Comparison of ENCODE assay signal across 8 cellular contexts in genomic region chr15:60299452-60300047, GRCh38.
DNase-seq lines count a peak whose midpoint lies in the region; ATAC-seq and TF ChIP-seq lines count a peak whose summit lies in the region.

No MANE protein-coding gene starts in this region.

- no peaks in the 10 kb centered on the region for H3K27me3 Mint-ChIP-seq in MCF 10A (ENCODE audit: insufficient read depth, unreplicated experiment)

- H3K4me3 Mint-ChIP-seq in MCF 10A (ENCODE audit: unreplicated experiment) = no peak overlapping the region

- ATAC-seq in lung (ENCODE audit: insufficient read depth, low FRiP score) (no peak), HG02970 (IDR thresholded peaks at IDR 0.05; ENCODE audit: low FRiP score, unreplicated experiment) (no peak)

- intact Hi-C loops in MCF 10A (cut with micrococcal nuclease) (no loop called here), spleen (cut with DNase I; ENCODE audit: low total_unique reads) (no loop called here)

- H3K9me3 Mint-ChIP-seq in MCF 10A (ENCODE audit: unreplicated experiment) = peaks cover 15% of the 10 kb centered on the region

- BruUV-seq in MCF 10A (replicated peaks; lab: Mats Ljungman, UMichigan) = no TSS peak

- no peak overlapping the region for H3K27ac Mint-ChIP-seq in MCF 10A (ENCODE audit: low read depth, unreplicated experiment)

- peaks cover 4% of the 10 kb centered on the region for H3K4me1 Mint-ChIP-seq in MCF 10A (ENCODE audit: insufficient read depth, unreplicated experiment)

- TF ChIP-seq POLR2A in spleen (IDR thresholded peaks at IDR 0.05) = no peak

- H3K4me3 ChIP-seq in lung (no peak overlapping the region), spleen (no peak overlapping the region)

- no peaks in the 10 kb centered on the region for H3K36me3 Mint-ChIP-seq in MCF 10A (ENCODE audit: insufficient read depth, unreplicated experiment)

- POLR2A ChIA-PET in MCF 10A (lab: Yijun Ruan, JAX) = interaction anchor here (0.6 to 2.2 kb wide), 11 partner anchors 12 to 1132 kb away, joined by 3 to 20 read pairs (median 3); no protein-coding TSS in a partner anchor

- TF ChIP-seq CTCF in MCF 10A (IDR thresholded peaks at IDR 0.05; ENCODE audit: unreplicated experiment) (no peak), lung (IDR thresholded peaks at IDR 0.05; ENCODE audit: control extremely low read depth, extremely low read depth) (no peak), spleen (IDR thresholded peaks at IDR 0.05 in 8 of 11, conservative IDR thresholded peaks at IDR 0.05 in 3 of 11) (peak in 2 of 11 experiments; percentile 14 to 23)

- H3K27ac ChIP-seq in lung (ENCODE audit: low read depth in 1 of 2, low read length in 1 of 2) = no peak overlapping the region
- no peak overlapping the region for H3K27ac ChIP-seq in spleen

- H3K36me3 ChIP-seq in lung (ENCODE audit: control insufficient read depth in 2 of 2, insufficient read depth in 2 of 2, low read length in 2 of 2) (no peaks in the 10 kb centered on the region), spleen (no peaks in the 10 kb centered on the region)

- H3K9me3 ChIP-seq in lung (ENCODE audit: control insufficient read depth in 2 of 2, insufficient read depth in 1 of 2, low read length in 1 of 2) = no peaks in the 10 kb centered on the region
- peaks cover 0 to 17% (median 4%) of the 10 kb centered on the region in 8 donors for H3K9me3 ChIP-seq in spleen

- peak; percentile 92 for DNase-seq in DMS53 treated with DMSO at 0.1 percent for 48 hours (lab: John Stamatoyannopoulos, UW; ENCODE audit: unreplicated experiment)
- peak; percentile 42 for DNase-seq in NCI-H2107 (lab: John Stamatoyannopoulos, UW)
- peak; percentile 86 for DNase-seq in MCF 10A (ENCODE audit: unreplicated experiment)
- peak; percentile 31 for DNase-seq in lung (ENCODE audit: low spot score)
- DNase-seq in activated CD8-positive, alpha-beta memory T cell treated with anti-CD3 and anti-CD28 coated beads for 24 hours = no peak
- no peak for DNase-seq in stimulated activated CD4-positive, alpha-beta T cell treated with anti-CD3 and anti-CD28 coated beads, Interleukin-15, amount 100 ng/mL, for 24 hours
- DNase-seq in spleen = no peak

- H3K27me3 ChIP-seq in lung (ENCODE audit: control insufficient read depth, insufficient read depth) = no peaks in the 10 kb centered on the region
- peaks cover 0 to 3% (median 0%) of the 10 kb centered on the region in 7 donors for H3K27me3 ChIP-seq in spleen (replicated peaks in 1 of 7)

- H3K4me1 ChIP-seq in lung (ENCODE audit: control insufficient read depth in 2 of 2, insufficient read depth in 2 of 2, low read length in 2 of 2) = peaks cover 0 to 3% of the 10 kb centered on the region in 2 donors
- no peaks in the 10 kb centered on the region for H3K4me1 ChIP-seq in spleen

- 38 to 67% methylated on average over 18 of the region's 18 CpGs for WGBS in lung, 2 donors
- WGBS in spleen, 5 donors = 68 to 84% (median 74%) methylated on average over 18 of the region's 18 CpGs

- CTCF ChIA-PET in MCF 10A (lab: Yijun Ruan, JAX) = interaction anchor here (0.7 to 2.4 kb wide), 5 partner anchors 18 to 383 kb away, joined by 3 to 10 read pairs (median 3); no protein-coding TSS in a partner anchor

Comparison
In these comparisons a context has a peak if more than half of its experiments do, and no peak if none do; other contexts are left out.
1. DNase-seq: peak in DMS53 treated with DMSO at 0.1 percent for 48 hours (single experiment), NCI-H2107 (single experiment), MCF 10A (single experiment) and lung (single experiment); none in activated CD8-positive, alpha-beta memory T cell treated with anti-CD3 and anti-CD28 coated beads for 24 hours (single experiment), stimulated activated CD4-positive, alpha-beta T cell treated with anti-CD3 and anti-CD28 coated beads, Interleukin-15, amount 100 ng/mL, for 24 hours (single experiment) and spleen (single experiment).